ENCODE assay signal across 21 cellular contexts in genomic region chr5:76692274-76692540, GRCh38. TPM values are rescaled to one million over a fixed set of nuclear protein-coding genes. Genes with fewer than 3 reads are reported as not detected.
DNase-seq lines count a peak whose midpoint lies in the region; ATAC-seq and TF ChIP-seq lines count a peak whose summit lies in the region.
"Had no signal": no experiment of that assay in that cellular context is flagged by ENCODE, and none has a peak within 500 bp of the region (broad histone marks: within the 10 kb centered on the region; RNA-seq: fewer than 3 reads in every experiment).

No MANE protein-coding gene starts in this region.

- H3K9me3 Mint-ChIP-seq in natural killer cell treated with Interleukin-12 subunit alpha and Interleukin-12 subunit beta and Interleukin-15 and Interleukin-18, amount 100 ng/mL, for 72 hours, result no peaks in the 10 kb centered on the region
- H3K9me3 Mint-ChIP-seq: T-helper 2 cell treated with Interferon-gamma antibody and Interleukin-4, amounts not matched to agents 5 μg/mL and 100 μg/mL, for 36 hours had no signal

- H3K4me3 Mint-ChIP-seq in natural killer cell treated with Interleukin-12 subunit alpha and Interleukin-12 subunit beta and Interleukin-15 and Interleukin-18, amount 100 ng/mL, for 72 hours, result peak overlapping the region; percentile 48
- H3K4me3 Mint-ChIP-seq: neural progenitor cell had no signal

- no peak overlapping the region for H3K9ac ChIP-seq in GM23248
- no peak overlapping the region for H3K9ac ChIP-seq in colonic mucosa (ENCODE audit: low read depth in 2 of 2, low read length in 2 of 2)
- H3K9ac ChIP-seq: BLaER1, neural progenitor cell had no signal

- H3K4me1 Mint-ChIP-seq in natural killer cell treated with Interleukin-12 subunit alpha and Interleukin-12 subunit beta and Interleukin-15 and Interleukin-18, amount 100 ng/mL, for 72 hours (ENCODE audit: low read depth in 2 of 2), result peaks cover 24 to 47% of the 10 kb centered on the region in 2 donors

- in situ Hi-C loops in GM23248 (cut with MboI), result no loop called here

- H2AFZ ChIP-seq in ACC112 (ENCODE audit: low read length, unreplicated experiment), result peak overlapping the region; percentile 84
- no peak overlapping the region for H2AFZ ChIP-seq in GM23248
- H2AFZ ChIP-seq: neural progenitor cell had no signal

- H3K4me2 ChIP-seq in GM23248 (ENCODE audit: unreplicated experiment), result peak overlapping the region; percentile 31
- H3K4me2 ChIP-seq: BLaER1, neural progenitor cell had no signal

- ATAC-seq in natural killer cell treated with Interleukin-12 subunit alpha and Interleukin-12 subunit beta and Interleukin-15 and Interleukin-18, amount 100 ng/mL, for 72 hours, result no peak
- no peak for ATAC-seq in HG02870 (IDR thresholded peaks at IDR 0.05; ENCODE audit: unreplicated experiment)

- no peaks in the 10 kb centered on the region for H3K9me2 ChIP-seq in GM23248 (ENCODE audit: insufficient read depth)

- H3K27ac ChIP-seq in ACC112 (ENCODE audit: low read depth, low read length) (peak overlapping the region; percentile 83), GM23248 (no peak overlapping the region), colonic mucosa (peak overlapping the region; percentile 61)
- H3K27ac ChIP-seq: BLaER1, neural progenitor cell had no signal

- WGBS in GM23248 (ENCODE audit: low coverage in 1 of 2, low lambda C conversion rate in 2 of 2, missing lambda C conversion rate in 2 of 2), 2 experiments, result 88 to 94% methylated on average over 6 of the region's 6 CpGs

- H3K27me3 ChIP-seq in ACC112 (ENCODE audit: insufficient read depth, low read length), result no peaks in the 10 kb centered on the region
- H3K27me3 ChIP-seq in GM23248 (replicated peaks; ENCODE audit: insufficient read depth), result no peaks in the 10 kb centered on the region; the same call in 1 of the 2 replicates
- H3K27me3 ChIP-seq in colonic mucosa, result no peaks in the 10 kb centered on the region
- H3K27me3 ChIP-seq: BLaER1, neural progenitor cell, right atrium auricular region had no signal

- H3K9me3 ChIP-seq in GM23248 (ENCODE audit: low read depth) (no peaks in the 10 kb centered on the region), colonic mucosa (no peaks in the 10 kb centered on the region)
- H3K9me3 ChIP-seq: BLaER1, right atrium auricular region, thoracic aorta had no signal

- H3K27me3 Mint-ChIP-seq in natural killer cell treated with Interleukin-12 subunit alpha and Interleukin-12 subunit beta and Interleukin-15 and Interleukin-18, amount 100 ng/mL, for 72 hours, result no peaks in the 10 kb centered on the region

- peaks cover 50% of the 10 kb centered on the region for H3F3A ChIP-seq in GM23248 (ENCODE audit: insufficient read depth)

- peak overlapping the region; percentile 87 to 91 for H3K27ac Mint-ChIP-seq in natural killer cell treated with Interleukin-12 subunit alpha and Interleukin-12 subunit beta and Interleukin-15 and Interleukin-18, amount 100 ng/mL, for 72 hours
- H3K27ac Mint-ChIP-seq: neural progenitor cell had no signal

- peaks cover 13% of the 10 kb centered on the region for H3K36me3 Mint-ChIP-seq in natural killer cell treated with Interleukin-12 subunit alpha and Interleukin-12 subunit beta and Interleukin-15 and Interleukin-18, amount 100 ng/mL, for 72 hours

- no peaks in the 10 kb centered on the region for H4K20me1 ChIP-seq in GM23248 (ENCODE audit: insufficient read depth)
- H4K20me1 ChIP-seq: BLaER1 had no signal

- DNase-seq in GM23248 (no peak), colonic mucosa (no peak), NCI-H2107 treated with DMSO at 0.1 percent for 48 hours (lab: John Stamatoyannopoulos, UW; ENCODE audit: unreplicated experiment) (no peak)
- no peak for DNase-seq in natural killer cell treated with Interleukin-12 subunit alpha and Interleukin-12 subunit beta and Interleukin-15 and Interleukin-18, amount 100 ng/mL, for 72 hours (ENCODE audit: low spot score)
- no peak for DNase-seq in stimulated activated CD4-positive, alpha-beta T cell treated with anti-CD3 and anti-CD28 coated beads, Interleukin-12 subunit alpha, Interleukin-12 subunit beta, amount 100 ng/mL, for 4 hours
- DNase-seq: activated T-cell treated with anti-CD3 and anti-CD28 coated beads for 4 hours; central memory CD4-positive, alpha-beta T cell; DMS 273 treated with DMSO at 0.1 percent for 48 hours; NCI-H1436 treated with DMSO at 0.1 percent for 48 hours; NCI-H226; Right ventricle myocardium superior; stimulated activated CD4-positive, alpha-beta T cell treated with anti-CD3 and anti-CD28 coated beads, Interleukin-4, amount 100 ng/mL, for 24 hours; stimulated activated CD8-positive, alpha-beta memory T cell treated with anti-CD3 and anti-CD28 coated beads, Interleukin-4, amount 100 ng/mL, for 48 hours had no signal

- intact Hi-C loops in colonic mucosa (cut with DNase I), result no loop called here

- H3K36me3 ChIP-seq in ACC112 (ENCODE audit: insufficient read depth, low read length) (no peaks in the 10 kb centered on the region), GM23248 (ENCODE audit: low read depth) (no peaks in the 10 kb centered on the region), colonic mucosa (no peaks in the 10 kb centered on the region)
- H3K36me3 ChIP-seq: neural progenitor cell, right atrium auricular region, thoracic aorta had no signal

- peak overlapping the region; percentile 23; the same call in 1 of the 2 replicates for H3K4me3 ChIP-seq in ACC112 (ENCODE audit: low read depth, low read length)
- H3K4me3 ChIP-seq in GM23248, result 0 out of 2 replicates have a peak overlapping the region, but pooled peaks have one; percentile 1
- H3K4me3 ChIP-seq in colonic mucosa, result no peak overlapping the region
- H3K4me3 ChIP-seq: BLaER1, lung, neural progenitor cell, right atrium auricular region, thoracic aorta had no signal

- H3K4me1 ChIP-seq in ACC112 (ENCODE audit: control insufficient read depth, insufficient read depth, low read length, unreplicated experiment) (peaks cover 59% of the 10 kb centered on the region), GM23248 (ENCODE audit: insufficient read depth) (peaks cover 43% of the 10 kb centered on the region), colonic mucosa (peaks cover 10% of the 10 kb centered on the region)
- H3K4me1 ChIP-seq: neural progenitor cell had no signal

- no peak for TF ChIP-seq CTCF in colonic mucosa (IDR thresholded peaks at IDR 0.05)

- no peaks in the 10 kb centered on the region for H3K79me2 ChIP-seq in ACC112 (ENCODE audit: control insufficient read depth, insufficient read depth, low read length, unreplicated experiment)
- H3K79me2 ChIP-seq in GM23248 (ENCODE audit: insufficient read depth), result no peaks in the 10 kb centered on the region

RNA-seq across cellular contexts. Expression of gene F2R, which starts 23.7 kb away (rescaled TPM):
- 3.7 and 5.3 TPM in 2 replicates for total RNA-seq in GM23248 (2014; rRNA removed; shearing (Covaris generic))
- 4.4 and 4.6 TPM in 2 replicates for polyA plus RNA-seq in GM23248 (2016; fragmentation: Nextera tagmentation; extraction: Ambion mirVana)
- 1 to 10 TPM; 3.6 to 8.1 TPM for total RNA-seq in colonic mucosa
- 10 to 100 TPM in 1 of 2 donors, 1 to 10 TPM in 1; 8.1 to 23.7 TPM for total RNA-seq in natural killer cell treated with Interleukin-12 subunit alpha and Interleukin-12 subunit beta and Interleukin-15 and Interleukin-18, amount 100 ng/mL, for 72 hours
